In the genomic region with DNA sequence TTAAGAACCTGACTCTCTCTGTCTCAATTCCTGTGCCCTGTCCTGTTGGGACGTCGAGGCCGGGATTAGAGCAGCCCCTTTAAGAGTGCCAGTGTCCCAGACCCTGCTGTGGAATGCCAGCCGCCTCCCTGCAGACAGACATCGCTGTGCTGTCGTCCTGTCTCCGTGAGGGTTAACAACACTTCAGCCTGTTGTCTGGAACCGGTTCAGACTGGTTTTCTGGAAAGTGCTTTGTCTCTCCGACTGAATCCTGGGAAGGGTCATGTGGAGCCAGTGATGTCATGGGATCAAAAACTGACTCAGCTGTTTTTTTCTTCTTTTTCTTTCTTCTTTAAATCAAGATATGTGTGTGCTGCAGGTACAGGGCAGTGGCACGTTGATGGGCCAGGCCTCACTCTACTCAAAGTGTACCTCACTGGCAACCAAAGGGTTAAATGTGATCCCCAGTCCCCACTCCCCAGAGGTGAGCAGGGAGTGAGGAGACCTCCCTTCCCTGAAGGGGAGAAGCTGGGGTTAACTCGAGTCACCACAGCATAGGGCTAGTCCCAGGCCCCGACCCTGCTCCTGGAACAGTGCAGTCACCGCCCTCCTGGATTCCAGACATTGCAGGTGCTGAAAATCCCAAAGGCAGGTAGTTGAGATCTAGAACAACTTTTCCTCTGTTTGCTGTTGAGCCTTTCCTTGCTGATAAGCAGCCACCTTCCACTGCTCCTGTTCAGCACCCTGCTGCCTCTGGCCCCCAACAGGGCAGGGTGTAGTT, we compare ENCODE assay signal across 8 cellular contexts. TPM values are rescaled to one million over a fixed set of nuclear protein-coding genes. Genes with fewer than 3 reads are reported as not detected.
DNase-seq lines count a peak whose midpoint lies in the region; ATAC-seq, FAIRE-seq and TF ChIP-seq lines count a peak whose summit lies in the region.

No MANE protein-coding gene starts in this region.

- peak overlapping the region; percentile 80 for H4K91ac ChIP-seq in IMR-90 (ENCODE audit: insufficient read depth, low read depth, low read length)

- H3K23ac ChIP-seq in IMR-90 (ENCODE audit: low read depth, low read length) = peak overlapping the region; percentile 91

- peaks cover 24% of the 10 kb centered on the region for H3K36me3 ChIP-seq in IMR-90 (ENCODE audit: control insufficient read depth, insufficient read depth, low read length)

- H3K4me3 ChIP-seq in A549 (no peak overlapping the region), IMR-90 (ENCODE audit: insufficient read depth, low read depth, low read length) (no peak overlapping the region)

- H4K5ac ChIP-seq in IMR-90 (ENCODE audit: low read depth, low read length) = peak overlapping the region; percentile 78

- peak overlapping the region; percentile 89 for H3K14ac ChIP-seq in IMR-90 (replicated peaks; ENCODE audit: low read depth, low read length)

- in situ Hi-C loops in IMR-90 (cut with MboI; ENCODE audit: low sequenced_read_pairs) = no loop called here

- H3K4me2 ChIP-seq in A549 = no peak overlapping the region
- peak overlapping the region; percentile 11 for H3K4me2 ChIP-seq in IMR-90 (ENCODE audit: low read depth, low read length)

- peak overlapping the region; percentile 44 for H3K18ac ChIP-seq in IMR-90 (ENCODE audit: low read depth, low read length)

- POLR2A ChIA-PET in A549 (lab: Yijun Ruan, JAX) = no interaction called here
- POLR2A ChIA-PET in IMR-90 (lab: Charles Lee; ENCODE audit: unreplicated experiment) = interaction anchor here (0.5 kb wide), 1 partner anchor 127 kb away, joined by 5 read pairs; no protein-coding TSS in a partner anchor

- H3K79me1 ChIP-seq in IMR-90 (ENCODE audit: low read depth in 1 of 2, low read length in 2 of 2) = peaks cover 31 to 81% of the 10 kb centered on the region in 2 experiments

- H2BK15ac ChIP-seq in IMR-90 (ENCODE audit: low read depth, low read length) = 0 out of 3 replicates have a peak overlapping the region, but pooled peaks have one; percentile 18

- TF ChIP-seq CTCF in A549 (IDR thresholded peaks at IDR 0.05) (no peak), IMR-90 (conservative IDR thresholded peaks at IDR 0.05; ENCODE audit: low read depth, low read length) (no peak)

- peaks cover 46% of the 10 kb centered on the region for H4K20me1 ChIP-seq in IMR-90 (ENCODE audit: insufficient read depth, low read length)

- peak overlapping the region; percentile 80 for H2BK120ac ChIP-seq in IMR-90 (ENCODE audit: low read depth, low read length)

- H3K4me1 ChIP-seq in A549 (0 out of 3 replicates have a peak, but pooled peaks cover 6% of the 10 kb centered on the region), IMR-90 (ENCODE audit: control insufficient read depth, insufficient read depth, low read length) (peaks cover 51% of the 10 kb centered on the region)

- H3K27ac ChIP-seq in A549 (peak overlapping the region in 1 of 2 experiments; percentile 22; a peak in 1 of 6 replicates), IMR-90 (ENCODE audit: insufficient read depth, low read length) (peak overlapping the region; percentile 69), epithelial cell of prostate (peak overlapping the region; percentile 46)

- 83% methylated on average over 9 of the region's 13 CpGs for WGBS in A549 (ENCODE audit: missing lambda C conversion rate)
- 37% methylated on average over 6 of the region's 13 CpGs; no CpG with 5 or more reads in 1 of the 2 experiments for WGBS in IMR-90 (ENCODE audit: extremely low coverage in 2 of 2, insufficient read length in 1 of 2), 2 experiments

- H2BK5ac ChIP-seq in IMR-90 (ENCODE audit: low read depth, low read length, poor library complexity, severe bottlenecking) = peak overlapping the region; percentile 47

- dilution Hi-C loops in IMR-90 (cut with HindIII; ENCODE audit: low sequenced_read_pairs, unreplicated experiment) = no loop called here

- H3K4ac ChIP-seq in IMR-90 (ENCODE audit: low read depth, low read length) = peak overlapping the region; percentile 91

- DNase-seq in A549 (ENCODE audit: low read depth in 1 of 2, low spot score in 1 of 2) = no peak
- DNase-seq in IMR-90 = peak; percentile 73
- DNase-seq in epithelial cell of prostate (ENCODE audit: low read depth, low spot score) = peak; percentile 44
- peak; percentile 88 for DNase-seq in myocyte (ENCODE audit: low read depth)
- no peak for DNase-seq in middle frontal gyrus (ENCODE audit: extremely low spot score, low spot score)
- DNase-seq in OCI-M2 (lab: John Stamatoyannopoulos, UW; ENCODE audit: unreplicated experiment) = no peak

- H2AK5ac ChIP-seq in IMR-90 (ENCODE audit: low read depth, low read length) = peak overlapping the region; percentile 94

- TF ChIP-seq EP300 in A549 (IDR thresholded peaks at IDR 0.05) = no peak

- H3K9me1 ChIP-seq in IMR-90 (ENCODE audit: insufficient read depth, low read length) = peaks cover 43% of the 10 kb centered on the region

- intact Hi-C loops in IMR-90 (cut with micrococcal nuclease) = no loop called here

- H3K9ac ChIP-seq in IMR-90 (ENCODE audit: low read depth, low read length) = peak overlapping the region; percentile 49

- H2AFZ ChIP-seq in IMR-90 (replicated peaks; ENCODE audit: low read length, poor library complexity) = no peak overlapping the region

- TF ChIP-seq POLR2A in A549 (IDR thresholded peaks at IDR 0.05; ENCODE audit: low read length) (no peak), IMR-90 (IDR thresholded peaks at IDR 0.05; ENCODE audit: low read depth, low read length) (no peak)

- H2BK20ac ChIP-seq in IMR-90 (ENCODE audit: low read depth, low read length) = peak overlapping the region; percentile 33; the same call in 1 of the 2 replicates

- H3K27me3 ChIP-seq in IMR-90 (ENCODE audit: control insufficient read depth, insufficient read depth, low read length) = no peaks in the 10 kb centered on the region

- H4K8ac ChIP-seq in IMR-90 (ENCODE audit: low read depth in 2 of 2, low read length in 2 of 2) = peak overlapping the region; percentile 52 to 95

- H3K56ac ChIP-seq in IMR-90 (ENCODE audit: extremely low read depth, insufficient read depth, low read length) = peak overlapping the region; percentile 32; the same call in 1 of the 2 replicates

- ATAC-seq in A549 = no peak
- ATAC-seq in IMR-90 (ENCODE audit: low read depth) = peak; percentile 10; the same call in 1 of the 2 replicates
- ATAC-seq in HG03457 (IDR thresholded peaks at IDR 0.05; ENCODE audit: unreplicated experiment) = no peak
- ATAC-seq in GM21737 (IDR thresholded peaks at IDR 0.05; ENCODE audit: unreplicated experiment) = no peak

- CTCF ChIA-PET in A549 (lab: Yijun Ruan, JAX) = no interaction called here
- CTCF ChIA-PET in IMR-90 (lab: Yijun Ruan, JAX) = no interaction called here

- TF ChIP-seq RAD21 in A549 (conservative IDR thresholded peaks at IDR 0.05 in 1 of 2, IDR thresholded peaks at IDR 0.05 in 1 of 2) (no peak), IMR-90 (IDR thresholded peaks at IDR 0.05; ENCODE audit: low read length) (no peak)

- BruUV-seq in IMR-90 (replicated peaks; lab: Mats Ljungman, UMichigan) = no TSS peak

- no peak for FAIRE-seq in A549 (lab: Jason Lieb, UNC)

- peak overlapping the region; percentile 91 for H2AK9ac ChIP-seq in IMR-90 (replicated peaks; ENCODE audit: low read depth, low read length, poor library complexity)

- peaks cover 19% of the 10 kb centered on the region; the same call in 2 of the 3 replicates for H3K9me3 ChIP-seq in A549
- H3K9me3 ChIP-seq in IMR-90 (ENCODE audit: control insufficient read depth, insufficient read depth, low read length) = peaks cover 10% of the 10 kb centered on the region

TF ChIP-seq in A549, 52 proteins besides CTCF, POLR2A, EP300 and RAD21:
- TF ChIP-seq MAFK (IDR thresholded peaks at IDR 0.05; ENCODE audit: partially characterized antibody) (peak; percentile 70), NR3C1 (IDR thresholded peaks at IDR 0.05) (no peak)

TF ChIP-seq in IMR-90, 13 proteins besides CTCF, POLR2A, EP300 and RAD21 (continues in another document):
- TF ChIP-seq SMC3 (IDR thresholded peaks at IDR 0.05; ENCODE audit: low read depth, low read length) (no peak), NFE2L2 (IDR thresholded peaks at IDR 0.05; ENCODE audit: low read depth, low read length) (peak; percentile 67; the same call in 1 of the 2 replicates)

RNA-seq across cellular contexts. Expression of a gene that starts 50.8 kb away (rescaled TPM):
- polyA plus RNA-seq in A549 (2011; rRNA removed) (1.8 and 2.1 TPM in 2 replicates), A549 (2017; fragmentation: RNase III; extraction: RNeasy Plus Mini Kit Qiagen cat#74134 plus additional on column Dnase treatment) (0.89 to 1.4 TPM (median 1.1 TPM) in 3 replicates), IMR-90 (2012; rRNA removed) (2.0 and 2.2 TPM in 2 replicates)
- 2.2 and 3.2 TPM in 2 replicates for polyA plus RNA-seq in A549 (2012; cell fraction: cytosol; rRNA removed)
- polyA plus RNA-seq in A549 (2012; cell fraction: nucleus; rRNA removed) = 4.0 and 6.2 TPM in 2 replicates
- 0.45 and 1.5 TPM in 2 replicates for polyA minus RNA-seq in A549 (2011; rRNA and poly(A)+ RNA removed)
- total RNA-seq in IMR-90 (2012; rRNA removed) (0.56 and 1.3 TPM in 2 replicates), myocyte (0.91 and 1.4 TPM in 2 replicates)
- 1.7 and 2.5 TPM in 2 replicates for polyA plus RNA-seq in IMR-90 (2012; cell fraction: cytosol; rRNA removed)
- polyA plus RNA-seq in IMR-90 (2012; cell fraction: nucleus; rRNA removed; ENCODE audit: low replicate concordance) = 0.96 and 4.6 TPM in 2 replicates
- 2.8 TPM for polyA plus RNA-seq in myocyte (2012)

RNA-seq across cellular contexts. Expression of a gene that starts 51.5 kb away (rescaled TPM):
- polyA plus RNA-seq in A549 (2011; rRNA removed) (147 and 197 TPM in 2 replicates), A549 (2017; fragmentation: RNase III; extraction: RNeasy Plus Mini Kit Qiagen cat#74134 plus additional on column Dnase treatment) (246 to 271 TPM (median 253 TPM) in 3 replicates), IMR-90 (2012; rRNA removed) (667 and 912 TPM in 2 replicates)
- 533 and 707 TPM in 2 replicates for polyA plus RNA-seq in A549 (2012; cell fraction: cytosol; rRNA removed)
- 251 and 317 TPM in 2 replicates for polyA plus RNA-seq in A549 (2012; cell fraction: nucleus; rRNA removed)
- polyA minus RNA-seq in A549 (2011; rRNA and poly(A)+ RNA removed) = 53.8 and 55.4 TPM in 2 replicates
- total RNA-seq in IMR-90 (2012; rRNA removed) (30.6 and 33.6 TPM in 2 replicates), myocyte (18.0 and 46.5 TPM in 2 replicates)
- 91.5 and 373 TPM in 2 replicates for polyA plus RNA-seq in IMR-90 (2012; cell fraction: cytosol; rRNA removed)
- polyA plus RNA-seq in IMR-90 (2012; cell fraction: nucleus; rRNA removed; ENCODE audit: low replicate concordance) = 118 and 386 TPM in 2 replicates
- polyA plus RNA-seq in myocyte (2012) = 588 TPM

RNA-seq across cellular contexts. Expression of a gene that starts 59.0 kb away (rescaled TPM):
- polyA plus RNA-seq in A549 (2011; rRNA removed) (12.5 and 25.2 TPM in 2 replicates), A549 (2017; fragmentation: RNase III; extraction: RNeasy Plus Mini Kit Qiagen cat#74134 plus additional on column Dnase treatment) (28.4 to 29.3 TPM (median 28.9 TPM) in 3 replicates), IMR-90 (2012; rRNA removed) (33.2 and 44.3 TPM in 2 replicates)
- polyA plus RNA-seq in A549 (2012; cell fraction: cytosol; rRNA removed) = 29.4 and 31.6 TPM in 2 replicates
- polyA plus RNA-seq in A549 (2012; cell fraction: nucleus; rRNA removed) = 31.3 and 36.8 TPM in 2 replicates
- polyA minus RNA-seq in A549 (2011; rRNA and poly(A)+ RNA removed) = 11.7 and 12.7 TPM in 2 replicates
- total RNA-seq in IMR-90 (2012; rRNA removed) (23.5 and 32.8 TPM in 2 replicates), myocyte (49.5 and 65.8 TPM in 2 replicates)
- polyA plus RNA-seq in IMR-90 (2012; cell fraction: cytosol; rRNA removed) = 36.4 and 38.8 TPM in 2 replicates
- polyA plus RNA-seq in IMR-90 (2012; cell fraction: nucleus; rRNA removed; ENCODE audit: low replicate concordance) = 32.4 and 42.5 TPM in 2 replicates
- polyA plus RNA-seq in myocyte (2012) = 65.0 TPM

Comparison
In these comparisons a context has a peak if more than half of its experiments do, and no peak if none do; other contexts are left out.
1. DNase-seq: peak in IMR-90 (single experiment), epithelial cell of prostate (single experiment) and myocyte (single experiment); none in A549 (0 of 2), middle frontal gyrus (single experiment) and OCI-M2 (single experiment).